ENCODE assay signal across 1 cellular context in genomic region chr4:80240976-80241375, GRCh38.
TF ChIP-seq lines count a peak whose summit lies in the region.

No MANE protein-coding gene starts in this region.

TF ChIP-seq in GM12878, 131 proteins besides CTCF, POLR2A, EP300 and RAD21 (continued from another document):
- 0 out of 2 replicates have a peak, but pooled peaks have one; percentile 20 for TF ChIP-seq ZNF687 (IDR thresholded peaks at IDR 0.05)
- TF ChIP-seq, protein P1, sequence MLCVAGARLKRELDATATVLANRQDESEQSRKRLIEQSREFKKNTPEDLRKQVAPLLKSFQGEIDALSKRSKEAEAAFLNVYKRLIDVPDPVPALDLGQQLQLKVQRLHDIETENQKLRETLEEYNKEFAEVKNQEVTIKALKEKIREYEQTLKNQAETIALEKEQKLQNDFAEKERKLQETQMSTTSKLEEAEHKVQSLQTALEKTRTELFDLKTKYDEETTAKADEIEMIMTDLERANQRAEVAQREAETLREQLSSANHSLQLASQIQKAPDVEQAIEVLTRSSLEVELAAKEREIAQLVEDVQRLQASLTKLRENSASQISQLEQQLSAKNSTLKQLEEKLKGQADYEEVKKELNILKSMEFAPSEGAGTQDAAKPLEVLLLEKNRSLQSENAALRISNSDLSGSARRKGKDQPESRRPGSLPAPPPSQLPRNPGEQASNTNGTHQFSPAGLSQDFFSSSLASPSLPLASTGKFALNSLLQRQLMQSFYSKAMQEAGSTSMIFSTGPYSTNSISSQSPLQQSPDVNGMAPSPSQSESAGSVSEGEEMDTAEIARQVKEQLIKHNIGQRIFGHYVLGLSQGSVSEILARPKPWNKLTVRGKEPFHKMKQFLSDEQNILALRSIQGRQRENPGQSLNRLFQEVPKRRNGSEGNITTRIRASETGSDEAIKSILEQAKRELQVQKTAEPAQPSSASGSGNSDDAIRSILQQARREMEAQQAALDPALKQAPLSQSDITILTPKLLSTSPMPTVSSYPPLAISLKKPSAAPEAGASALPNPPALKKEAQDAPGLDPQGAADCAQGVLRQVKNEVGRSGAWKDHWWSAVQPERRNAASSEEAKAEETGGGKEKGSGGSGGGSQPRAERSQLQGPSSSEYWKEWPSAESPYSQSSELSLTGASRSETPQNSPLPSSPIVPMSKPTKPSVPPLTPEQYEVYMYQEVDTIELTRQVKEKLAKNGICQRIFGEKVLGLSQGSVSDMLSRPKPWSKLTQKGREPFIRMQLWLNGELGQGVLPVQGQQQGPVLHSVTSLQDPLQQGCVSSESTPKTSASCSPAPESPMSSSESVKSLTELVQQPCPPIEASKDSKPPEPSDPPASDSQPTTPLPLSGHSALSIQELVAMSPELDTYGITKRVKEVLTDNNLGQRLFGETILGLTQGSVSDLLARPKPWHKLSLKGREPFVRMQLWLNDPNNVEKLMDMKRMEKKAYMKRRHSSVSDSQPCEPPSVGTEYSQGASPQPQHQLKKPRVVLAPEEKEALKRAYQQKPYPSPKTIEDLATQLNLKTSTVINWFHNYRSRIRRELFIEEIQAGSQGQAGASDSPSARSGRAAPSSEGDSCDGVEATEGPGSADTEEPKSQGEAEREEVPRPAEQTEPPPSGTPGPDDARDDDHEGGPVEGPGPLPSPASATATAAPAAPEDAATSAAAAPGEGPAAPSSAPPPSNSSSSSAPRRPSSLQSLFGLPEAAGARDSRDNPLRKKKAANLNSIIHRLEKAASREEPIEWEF (IDR thresholded peaks at IDR 0.05; ENCODE audit: insufficient replicate concordance, low read depth, low read length) = no peak
- TF ChIP-seq MEF2A (IDR thresholded peaks at IDR 0.05; ENCODE audit: insufficient read depth, low read depth, low read length) = 0 out of 2 replicates have a peak, but pooled peaks have one; percentile 12
- peak; percentile 80 for TF ChIP-seq BCL11A (IDR thresholded peaks at IDR 0.05; ENCODE audit: low read depth, low read length)
- peak; percentile 22; the same call in 1 of the 2 replicates for TF ChIP-seq JUNB (IDR thresholded peaks at IDR 0.05)
- peak; percentile 55; the same call in 1 of the 2 replicates for TF ChIP-seq RUNX3 (IDR thresholded peaks at IDR 0.05; ENCODE audit: low read length)
- TF ChIP-seq BMI1 (IDR thresholded peaks at IDR 0.05; ENCODE audit: borderline replicate concordance) = peak; percentile 60; the same call in 1 of the 2 replicates
- TF ChIP-seq, protein P2, sequence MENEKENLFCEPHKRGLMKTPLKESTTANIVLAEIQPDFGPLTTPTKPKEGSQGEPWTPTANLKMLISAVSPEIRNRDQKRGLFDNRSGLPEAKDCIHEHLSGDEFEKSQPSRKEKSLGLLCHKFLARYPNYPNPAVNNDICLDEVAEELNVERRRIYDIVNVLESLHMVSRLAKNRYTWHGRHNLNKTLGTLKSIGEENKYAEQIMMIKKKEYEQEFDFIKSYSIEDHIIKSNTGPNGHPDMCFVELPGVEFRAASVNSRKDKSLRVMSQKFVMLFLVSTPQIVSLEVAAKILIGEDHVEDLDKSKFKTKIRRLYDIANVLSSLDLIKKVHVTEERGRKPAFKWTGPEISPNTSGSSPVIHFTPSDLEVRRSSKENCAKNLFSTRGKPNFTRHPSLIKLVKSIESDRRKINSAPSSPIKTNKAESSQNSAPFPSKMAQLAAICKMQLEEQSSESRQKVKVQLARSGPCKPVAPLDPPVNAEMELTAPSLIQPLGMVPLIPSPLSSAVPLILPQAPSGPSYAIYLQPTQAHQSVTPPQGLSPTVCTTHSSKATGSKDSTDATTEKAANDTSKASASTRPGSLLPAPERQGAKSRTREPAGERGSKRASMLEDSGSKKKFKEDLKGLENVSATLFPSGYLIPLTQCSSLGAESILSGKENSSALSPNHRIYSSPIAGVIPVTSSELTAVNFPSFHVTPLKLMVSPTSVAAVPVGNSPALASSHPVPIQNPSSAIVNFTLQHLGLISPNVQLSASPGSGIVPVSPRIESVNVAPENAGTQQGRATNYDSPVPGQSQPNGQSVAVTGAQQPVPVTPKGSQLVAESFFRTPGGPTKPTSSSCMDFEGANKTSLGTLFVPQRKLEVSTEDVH (IDR thresholded peaks at IDR 0.05; ENCODE audit: low read depth, partially characterized antibody) = no peak
- 0 out of 2 replicates have a peak, but pooled peaks have one; percentile 21 for TF ChIP-seq FOXM1 (IDR thresholded peaks at IDR 0.05; ENCODE audit: low read depth, low read length)
- TF ChIP-seq KLF5 (IDR thresholded peaks at IDR 0.05; ENCODE audit: partially characterized antibody) = no peak
- TF ChIP-seq RBBP5 (conservative IDR thresholded peaks at IDR 0.05) = no peak
- 0 out of 2 replicates have a peak, but pooled peaks have one; percentile 29 for TF ChIP-seq TCF7 (IDR thresholded peaks at IDR 0.05; ENCODE audit: borderline replicate concordance)
- no peak for TF ChIP-seq ZSCAN29 (IDR thresholded peaks at IDR 0.05)
- TF ChIP-seq MLLT1 (IDR thresholded peaks at IDR 0.05) = 0 out of 2 replicates have a peak, but pooled peaks have one; percentile 23
- no peak for TF ChIP-seq MYC (IDR thresholded peaks at IDR 0.05; ENCODE audit: insufficient read depth, insufficient read length, insufficient replicate concordance, low read length, severe bottlenecking)
- no peak for TF ChIP-seq RCOR1 (conservative IDR thresholded peaks at IDR 0.05; ENCODE audit: low read depth, low read length)
